ENCODE assay signal across 24 cellular contexts in the genomic region with DNA sequence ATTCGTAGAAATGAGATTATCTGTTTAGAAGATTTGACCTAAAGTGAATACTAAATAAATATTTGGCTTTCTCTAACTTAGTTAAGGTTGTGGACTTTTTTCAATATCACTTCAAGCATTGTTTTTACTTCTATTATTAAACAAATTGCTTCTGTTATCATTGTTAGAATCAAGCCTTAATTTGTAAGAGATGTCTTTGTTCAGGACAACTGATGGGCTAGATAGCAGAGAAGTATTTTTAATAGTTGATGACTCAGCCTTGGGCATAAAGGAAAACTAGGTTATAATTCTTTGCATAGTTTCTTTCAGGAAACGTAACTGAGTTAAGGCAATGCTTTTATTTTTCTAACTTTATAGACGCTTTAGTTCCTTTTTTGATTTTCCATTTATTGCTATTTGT.
"Had no signal": no experiment of that assay in that cellular context is flagged by ENCODE, and none has a peak within 500 bp of the region (broad histone marks: within the 10 kb centered on the region; RNA-seq: fewer than 3 reads in every experiment).

No MANE protein-coding gene starts in this region.

- DNase-seq: activated CD4-positive, alpha-beta memory T cell treated with anti-CD3 and anti-CD28 coated beads for 36 hours; activated CD4-positive, alpha-beta T cell treated with anti-CD3 and anti-CD28 coated beads for 48 hours; activated CD8-positive, alpha-beta memory T cell treated with anti-CD3 and anti-CD28 coated beads, Interleukin-2, amount 50 U/mL, for 4 hours; activated effector memory CD4-positive, alpha-beta T cell treated with anti-CD3 and anti-CD28 coated beads, Interleukin-2, amount 50 U/mL, for 16 hours; activated naive CD4-positive, alpha-beta T cell treated with anti-CD3 and anti-CD28 coated beads, Interleukin-2, amount 10 ng/mL, durations not matched to agents 7 days and 5 days; activated naive CD8-positive, alpha-beta T cell treated with anti-CD3 and anti-CD28 coated beads, Interleukin-2, amount 10 ng/mL, durations not matched to agents 7 days and 5 days; activated T-cell treated with anti-CD3 and anti-CD28 coated beads, Interleukin-2, amount 50 U/mL, for 1 hour; amniotic stem cell; caudate nucleus; dermis blood vessel endothelial cell; effector CD4-positive, alpha-beta T cell; foreskin melanocyte; islet precursor cell; left ventricle myocardium superior; mucosa of descending colon; retina; sigmoid colon; stimulated activated CD4-positive, alpha-beta T cell treated with anti-CD3 and anti-CD28 coated beads, Interleukin-1b, Interleukin-23, amount 100 ng/mL, for 48 hours; stimulated activated naive CD4-positive, alpha-beta T cell; T-cell had no signal

- H3K9me3 Mint-ChIP-seq: activated naive CD8-positive, alpha-beta T cell treated with anti-CD3 and anti-CD28 coated beads, Interleukin-2, amount 10 ng/mL, durations not matched to agents 7 days and 5 days; activated T-helper 1 cell treated with anti-CD3 and anti-CD28 coated beads, Interleukin-12 subunit alpha, Interleukin-12 subunit beta, Interleukin-2, Interleukin-4 antibody, amounts not matched to agents 30 ng/mL and 10 ng/mL and 1 ng/mL, durations not matched to agents 14 hours and 24 hours and 36 hours had no signal

- H3K27ac Mint-ChIP-seq: activated CD4-positive, alpha-beta memory T cell treated with anti-CD3 and anti-CD28 coated beads for 36 hours; activated naive CD4-positive, alpha-beta T cell treated with anti-CD3 and anti-CD28 coated beads, Interleukin-2, amount 10 ng/mL, durations not matched to agents 7 days and 5 days; activated naive CD8-positive, alpha-beta T cell treated with anti-CD3 and anti-CD28 coated beads, Interleukin-2, amount 10 ng/mL, durations not matched to agents 7 days and 5 days; activated T-helper 1 cell treated with anti-CD3 and anti-CD28 coated beads, Interleukin-12 subunit alpha, Interleukin-12 subunit beta, Interleukin-2, Interleukin-4 antibody, amounts not matched to agents 30 ng/mL and 10 ng/mL and 1 ng/mL, durations not matched to agents 14 hours and 24 hours and 36 hours; natural killer cell treated with Interleukin-12 subunit alpha and Interleukin-12 subunit beta and Interleukin-15 and Interleukin-18, amount 100 ng/mL, for 72 hours; progenitor cell of endocrine pancreas; T-cell had no signal

- H3K4me3 Mint-ChIP-seq: activated CD4-positive, alpha-beta memory T cell treated with anti-CD3 and anti-CD28 coated beads for 36 hours; activated naive CD4-positive, alpha-beta T cell treated with anti-CD3 and anti-CD28 coated beads, Interleukin-2, amount 10 ng/mL, durations not matched to agents 7 days and 5 days; activated naive CD8-positive, alpha-beta T cell treated with anti-CD3 and anti-CD28 coated beads, Interleukin-2, amount 10 ng/mL, durations not matched to agents 7 days and 5 days; activated T-helper 1 cell treated with anti-CD3 and anti-CD28 coated beads, Interleukin-12 subunit alpha, Interleukin-12 subunit beta, Interleukin-2, Interleukin-4 antibody, amounts not matched to agents 30 ng/mL and 10 ng/mL and 1 ng/mL, durations not matched to agents 14 hours and 24 hours and 36 hours; natural killer cell treated with Interleukin-12 subunit alpha and Interleukin-12 subunit beta and Interleukin-15 and Interleukin-18, amount 100 ng/mL, for 72 hours; T-cell had no signal

- H3K36me3 Mint-ChIP-seq: activated CD4-positive, alpha-beta memory T cell treated with anti-CD3 and anti-CD28 coated beads for 36 hours; activated naive CD4-positive, alpha-beta T cell treated with anti-CD3 and anti-CD28 coated beads, Interleukin-2, amount 10 ng/mL, durations not matched to agents 7 days and 5 days; activated naive CD8-positive, alpha-beta T cell treated with anti-CD3 and anti-CD28 coated beads, Interleukin-2, amount 10 ng/mL, durations not matched to agents 7 days and 5 days; natural killer cell treated with Interleukin-12 subunit alpha and Interleukin-12 subunit beta and Interleukin-15 and Interleukin-18, amount 100 ng/mL, for 72 hours; T-cell had no signal

- FAIRE-seq: astrocyte had no signal

- H3K4me1 Mint-ChIP-seq: activated naive CD4-positive, alpha-beta T cell treated with anti-CD3 and anti-CD28 coated beads, Interleukin-2, amount 10 ng/mL, durations not matched to agents 7 days and 5 days; activated naive CD8-positive, alpha-beta T cell treated with anti-CD3 and anti-CD28 coated beads, Interleukin-2, amount 10 ng/mL, durations not matched to agents 7 days and 5 days; T-cell had no signal

- H3K27me3 Mint-ChIP-seq: activated CD4-positive, alpha-beta memory T cell treated with anti-CD3 and anti-CD28 coated beads for 36 hours; activated naive CD4-positive, alpha-beta T cell treated with anti-CD3 and anti-CD28 coated beads, Interleukin-2, amount 10 ng/mL, durations not matched to agents 7 days and 5 days; activated naive CD8-positive, alpha-beta T cell treated with anti-CD3 and anti-CD28 coated beads, Interleukin-2, amount 10 ng/mL, durations not matched to agents 7 days and 5 days; natural killer cell treated with Interleukin-12 subunit alpha and Interleukin-12 subunit beta and Interleukin-15 and Interleukin-18, amount 100 ng/mL, for 72 hours; progenitor cell of endocrine pancreas; T-cell had no signal
